8 cellular contexts compared by ENCODE assay signal in the genomic region with DNA sequence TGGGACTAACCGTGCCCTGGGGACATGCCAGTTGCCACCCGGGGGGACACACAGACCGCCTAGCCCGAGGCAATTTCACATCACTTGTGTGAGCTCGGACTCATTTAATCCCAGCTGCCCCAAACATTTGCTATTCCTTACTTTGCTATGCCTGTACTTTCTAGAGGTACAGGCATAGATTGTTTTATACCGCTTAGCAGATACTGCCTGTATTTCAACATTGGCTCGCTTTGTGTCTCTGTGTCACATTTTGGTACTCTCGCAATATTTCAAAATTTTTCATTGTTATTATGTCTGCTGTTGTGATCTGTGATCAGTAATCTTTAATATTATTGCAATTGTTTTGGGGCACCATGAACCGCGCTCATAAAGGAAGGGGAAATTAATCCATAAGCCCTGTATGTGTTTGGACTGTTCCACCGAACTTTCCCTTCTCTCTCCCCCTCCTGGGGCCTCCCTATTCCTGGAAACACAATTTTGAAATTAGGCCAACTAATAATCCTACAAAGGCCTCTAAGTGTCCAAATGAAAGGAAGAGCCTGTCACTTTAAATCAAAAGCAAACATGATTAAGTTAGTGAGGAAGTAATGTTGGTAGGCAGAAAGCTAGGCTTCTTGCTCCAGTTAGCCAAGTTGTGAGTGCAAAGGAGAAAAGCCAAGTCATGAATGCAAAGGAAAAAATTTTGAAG. TPM values are rescaled to one million over a fixed set of nuclear protein-coding genes. Genes with fewer than 3 reads are reported as not detected.
DNase-seq lines count a peak whose midpoint lies in the region; ATAC-seq, FAIRE-seq and TF ChIP-seq lines count a peak whose summit lies in the region.

No MANE protein-coding gene starts in this region.

- H3K27ac Mint-ChIP-seq in activated naive CD8-positive, alpha-beta T cell, result peak overlapping the region; percentile 48
- peak overlapping the region; percentile 91 for H3K27ac Mint-ChIP-seq in stimulated activated memory B cell treated with anti-CD40 and anti-IgM and Interleukin-4, amounts not matched to agents 10 μg/mL and 1 μg/mL and 100 μg/mL, for 72 hours

- TF ChIP-seq CTCF in AG04449 (IDR thresholded peaks at IDR 0.05; ENCODE audit: insufficient read depth, low read length, missing control alignments), result no peak

- POLR2A ChIA-PET in AG04449 (lab: Yijun Ruan, JAX), result interaction anchor here (0.7 to 1.2 kb wide), 2 partner anchors 17 to 41 kb away, joined by 3 to 5 read pairs; no protein-coding TSS in a partner anchor

- peak; percentile 6 for ATAC-seq in HG03280 (IDR thresholded peaks at IDR 0.05; ENCODE audit: unreplicated experiment)
- no peak for ATAC-seq in stimulated activated memory B cell treated with anti-CD40 and anti-IgM and Interleukin-4, amounts not matched to agents 10 μg/mL and 1 μg/mL and 100 μg/mL, for 72 hours

- CTCF ChIA-PET in AG04449 (lab: Yijun Ruan, JAX), result interaction anchor here (0.6 to 2.3 kb wide), 11 partner anchors 8 to 275 kb away, joined by 3 to 8 read pairs (median 4); no protein-coding TSS in a partner anchor

- H3K9me3 ChIP-seq in iPS-18c (ENCODE audit: control insufficient read depth, insufficient read depth, low read length), result no peaks in the 10 kb centered on the region

- no peaks in the 10 kb centered on the region for H3K27me3 Mint-ChIP-seq in activated naive CD8-positive, alpha-beta T cell
- H3K27me3 Mint-ChIP-seq in stimulated activated memory B cell treated with anti-CD40 and anti-IgM and Interleukin-4, amounts not matched to agents 10 μg/mL and 1 μg/mL and 100 μg/mL, for 72 hours, result no peaks in the 10 kb centered on the region

- no peak for FAIRE-seq in urothelium cell line (lab: Jason Lieb, UNC)

- peaks cover 36% of the 10 kb centered on the region for H3K4me1 Mint-ChIP-seq in activated naive CD8-positive, alpha-beta T cell (ENCODE audit: low read depth)
- peaks cover 29% of the 10 kb centered on the region for H3K4me1 Mint-ChIP-seq in stimulated activated memory B cell treated with anti-CD40 and anti-IgM and Interleukin-4, amounts not matched to agents 10 μg/mL and 1 μg/mL and 100 μg/mL, for 72 hours

- H3K9me3 Mint-ChIP-seq in activated naive CD8-positive, alpha-beta T cell (ENCODE audit: low read depth), result no peaks in the 10 kb centered on the region
- no peaks in the 10 kb centered on the region for H3K9me3 Mint-ChIP-seq in stimulated activated memory B cell treated with anti-CD40 and anti-IgM and Interleukin-4, amounts not matched to agents 10 μg/mL and 1 μg/mL and 100 μg/mL, for 72 hours

- in situ Hi-C loops in G401 (cut with HindIII; ENCODE audit: low sequenced_read_pairs), result no loop called here

- peak overlapping the region; percentile 92 for H3K4me3 Mint-ChIP-seq in activated naive CD8-positive, alpha-beta T cell
- peak overlapping the region; percentile 85 for H3K4me3 Mint-ChIP-seq in stimulated activated memory B cell treated with anti-CD40 and anti-IgM and Interleukin-4, amounts not matched to agents 10 μg/mL and 1 μg/mL and 100 μg/mL, for 72 hours

- DNase-seq in AG04449 (ENCODE audit: low read depth, low spot score) (no peak), urothelium cell line (ENCODE audit: low spot score) (no peak), G401 (ENCODE audit: low spot score) (no peak)
- DNase-seq in stimulated activated CD4-positive, alpha-beta T cell treated with anti-CD3 and anti-CD28 coated beads, Interleukin-2, amount 100 ng/mL, for 48 hours, result no peak

- H3K36me3 Mint-ChIP-seq in activated naive CD8-positive, alpha-beta T cell, result no peaks in the 10 kb centered on the region
- no peaks in the 10 kb centered on the region for H3K36me3 Mint-ChIP-seq in stimulated activated memory B cell treated with anti-CD40 and anti-IgM and Interleukin-4, amounts not matched to agents 10 μg/mL and 1 μg/mL and 100 μg/mL, for 72 hours

- H3K4me3 ChIP-seq in AG04449 (ENCODE audit: low read depth, low read length) (peak overlapping the region; percentile 92), iPS-18c (ENCODE audit: insufficient read depth, low read depth, low read length) (peak overlapping the region; percentile 91)

RNA-seq across cellular contexts. Expression of gene CASP6, which starts 0.6 kb away (rescaled TPM):
- 23.1 and 72.9 TPM in 2 replicates for total RNA-seq in G401 (2014; rRNA removed; shearing (Covaris generic))

RNA-seq across cellular contexts. Expression of gene PLA2G12A, which starts 26.1 kb away (rescaled TPM):
- 13.8 and 23.5 TPM in 2 replicates for total RNA-seq in G401 (2014; rRNA removed; shearing (Covaris generic))
